ENCODE assay signal across 6 cellular contexts in the genomic region with DNA sequence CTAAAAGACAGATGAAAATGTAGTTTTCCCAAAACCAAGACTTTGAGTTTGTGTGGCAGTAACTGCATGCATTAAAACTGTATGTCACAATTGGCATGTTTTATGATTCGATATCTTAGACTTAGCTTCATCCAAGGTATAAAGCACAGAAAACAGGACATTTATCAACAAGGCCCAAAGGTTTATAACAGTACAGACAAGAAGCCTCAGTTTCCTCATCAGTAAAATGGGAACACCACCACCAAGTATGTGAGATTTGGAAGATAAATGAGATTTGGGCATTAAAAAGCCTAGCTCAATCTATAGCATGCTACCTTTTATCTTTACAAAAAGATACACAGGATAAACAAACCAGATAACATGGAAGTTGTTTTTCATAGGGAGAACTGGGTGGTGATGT.
"Had no signal": no experiment of that assay in that cellular context is flagged by ENCODE, and none has a peak within 500 bp of the region (broad histone marks: within the 10 kb centered on the region; RNA-seq: fewer than 3 reads in every experiment).

No MANE protein-coding gene starts in this region.

- H3K27ac ChIP-seq: HL-60, KMS-11 had no signal

- FAIRE-seq: HTR-8/SVneo had no signal

- DNase-seq: IMR-90, KBM-7, KG1 had no signal

- H3K9ac ChIP-seq: KMS-11 had no signal

- H3K4me2 ChIP-seq: KMS-11 had no signal
